In genomic region chr16:88651276-88651988, GRCh38 we compare ENCODE assay signal across 6 cellular contexts. TPM values are rescaled to one million over a fixed set of nuclear protein-coding genes. Genes with fewer than 3 reads are reported as not detected.
DNase-seq lines count a peak whose midpoint lies in the region; ATAC-seq and TF ChIP-seq lines count a peak whose summit lies in the region.

No MANE protein-coding gene starts in this region.

- intact Hi-C loops in mammary epithelial cell (cut with micrococcal nuclease), result no loop called here

- 57% methylated on average over 13 of the region's 24 CpGs for WGBS in mammary epithelial cell (ENCODE audit: low coverage, missing lambda C conversion rate)

- ATAC-seq in GM18867 (IDR thresholded peaks at IDR 0.05; ENCODE audit: unreplicated experiment) (peak; percentile 69), HG03439 (IDR thresholded peaks at IDR 0.05; ENCODE audit: unreplicated experiment) (peak; percentile 66)

- dilution Hi-C loops in mammary epithelial cell (cut with HindIII; ENCODE audit: low sequenced_read_pairs), result no loop called here

- no peak overlapping the region for H3K9ac ChIP-seq in mammary epithelial cell (ENCODE audit: insufficient read depth, low read length)

- peaks cover 6% of the 10 kb centered on the region for H3K79me2 ChIP-seq in mammary epithelial cell (ENCODE audit: insufficient read depth, low read length)

- CTCF ChIA-PET in mammary epithelial cell (lab: Charles Lee; ENCODE audit: low non-redundant PET), result no interaction called here

- no peaks in the 10 kb centered on the region for H3K4me1 ChIP-seq in mammary epithelial cell (ENCODE audit: insufficient read depth, low read length)

- H3K9me3 ChIP-seq in mammary epithelial cell (replicated peaks; ENCODE audit: insufficient read depth, low read length), result no peaks in the 10 kb centered on the region

- BruUV-seq in mammary epithelial cell (replicated peaks; lab: Mats Ljungman, UMichigan), result no TSS peak

- H3K27ac ChIP-seq in mammary epithelial cell (ENCODE audit: insufficient read depth, low read depth, low read length), result no peak overlapping the region

- DNase-seq in activated T-cell treated with anti-CD3 and anti-CD28 coated beads for 1 hour (ENCODE audit: low read depth) (peak; percentile 48), iPS-NIHi11 (ENCODE audit: low spot score) (peak; percentile 65), mammary epithelial cell (no peak)
- DNase-seq in stimulated activated naive CD4-positive, alpha-beta T cell treated with Interleukin-2 at 50 U/mL for 16 hours (lab: John Stamatoyannopoulos, UW), result peak; percentile 63

- no peak for TF ChIP-seq CTCF in mammary epithelial cell (conservative IDR thresholded peaks at IDR 0.05 in 1 of 2, IDR thresholded peaks at IDR 0.05 in 1 of 2; ENCODE audit: extremely low read depth in 1 of 2, insufficient read depth in 1 of 2, low read depth in 1 of 2, low read length in 2 of 2)

- no peak overlapping the region for H3K4me2 ChIP-seq in mammary epithelial cell (ENCODE audit: insufficient read depth, low read depth, low read length)

- no peak overlapping the region for H3K4me3 ChIP-seq in mammary epithelial cell (replicated peaks in 1 of 3; ENCODE audit: insufficient read depth in 1 of 3, low read depth in 2 of 3, low read length in 3 of 3)

- in situ Hi-C loops in mammary epithelial cell (cut with MboI; ENCODE audit: low sequenced_read_pairs in 2 of 2), result no loop called here

- H2AFZ ChIP-seq in mammary epithelial cell (ENCODE audit: low read depth, low read length), result no peak overlapping the region

- peaks cover 4% of the 10 kb centered on the region for H3K36me3 ChIP-seq in mammary epithelial cell (ENCODE audit: insufficient read depth, low read length)

- no peaks in the 10 kb centered on the region for H3K27me3 ChIP-seq in mammary epithelial cell (ENCODE audit: insufficient read depth, low read length)

- peaks cover 6% of the 10 kb centered on the region for H4K20me1 ChIP-seq in mammary epithelial cell (ENCODE audit: insufficient read depth, low read length)

RNA-seq across cellular contexts. Expression of gene CYBA, which starts 0.6 kb away (rescaled TPM):
- total RNA-seq in mammary epithelial cell, result 10 to 100 TPM in 1 of 2 donors, 1 to 10 TPM in 1; 2.5 to 20.3 TPM
- 2.1 TPM for polyA plus RNA-seq in mammary epithelial cell
- polyA minus RNA-seq in mammary epithelial cell, result 3.1 TPM

RNA-seq across cellular contexts. Expression of gene MVD, which starts 11.5 kb away (rescaled TPM):
- 100 to 1,000 TPM in 1 of 2 donors, 10 to 100 TPM in 1; 57.7 to 171 TPM for total RNA-seq in mammary epithelial cell
- polyA plus RNA-seq in mammary epithelial cell, result 136 TPM
- 54.3 TPM for polyA minus RNA-seq in mammary epithelial cell

RNA-seq across cellular contexts. Expression of gene IL17C, which starts 13.1 kb away (rescaled TPM):
- not detected for total RNA-seq in mammary epithelial cell
- polyA plus RNA-seq in mammary epithelial cell, result 0.06 TPM
- not detected for polyA minus RNA-seq in mammary epithelial cell

RNA-seq across cellular contexts. Expression of gene SNAI3, which starts 34.9 kb away (rescaled TPM):
- total RNA-seq in mammary epithelial cell, result not detected
- 0.07 TPM for polyA plus RNA-seq in mammary epithelial cell
- polyA minus RNA-seq in mammary epithelial cell, result not detected

RNA-seq across cellular contexts. Expression of gene RNF166, which starts 54.8 kb away (rescaled TPM):
- total RNA-seq in mammary epithelial cell, result 10 to 100 TPM in 1 of 2 donors, 1 to 10 TPM in 1; 9.8 to 11.2 TPM
- polyA plus RNA-seq in mammary epithelial cell, result 5.1 TPM
- polyA minus RNA-seq in mammary epithelial cell, result 1.7 TPM
